Comparison of ENCODE assay signal across 16 cellular contexts in the genomic region with DNA sequence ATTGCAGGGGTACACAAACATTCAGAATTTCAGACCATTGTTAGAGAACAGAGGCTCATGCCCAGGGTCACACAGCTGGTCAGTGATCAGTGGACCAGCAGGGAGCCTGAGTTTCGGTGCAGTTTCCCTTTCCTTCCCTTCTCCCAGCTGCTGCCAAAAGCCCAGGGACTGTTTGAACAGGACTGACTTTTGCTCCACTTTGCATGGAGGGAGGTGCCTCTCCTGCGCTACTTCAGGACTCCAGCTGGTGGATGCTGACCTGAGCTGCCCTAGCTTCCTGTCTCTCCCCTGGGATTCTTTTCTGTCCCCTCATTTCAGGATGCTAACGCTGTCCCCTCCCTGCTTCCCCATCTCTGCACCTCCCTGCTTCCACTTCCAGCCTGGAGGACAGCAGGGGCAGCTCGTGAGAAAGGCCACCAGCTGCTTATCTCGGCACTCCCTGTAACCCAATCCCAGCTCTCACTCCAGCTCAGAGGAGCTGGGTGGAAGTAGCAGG. TPM values are rescaled to one million over a fixed set of nuclear protein-coding genes. Genes with fewer than 3 reads are reported as not detected.
DNase-seq lines count a peak whose midpoint lies in the region; ATAC-seq, FAIRE-seq and TF ChIP-seq lines count a peak whose summit lies in the region.
"Had no signal": no experiment of that assay in that cellular context is flagged by ENCODE, and none has a peak within 500 bp of the region (broad histone marks: within the 10 kb centered on the region; RNA-seq: fewer than 3 reads in every experiment).

No MANE protein-coding gene starts in this region.

- no peaks in the 10 kb centered on the region for H3K27me3 ChIP-seq in H7 (ENCODE audit: control insufficient read depth, insufficient read depth, low read length)
- peaks cover 8% of the 10 kb centered on the region for H3K27me3 ChIP-seq in left ventricle myocardium inferior (ENCODE audit: low read depth)
- no peaks in the 10 kb centered on the region for H3K27me3 ChIP-seq in pancreas

- intact Hi-C loops in left ventricle myocardium inferior (cut with micrococcal nuclease), result no loop called here
- intact Hi-C loops in pancreas (cut with DNase I), result no loop called here

- WGBS in pancreas, 2 donors, result 13 to 14% methylated on average over 5 of the region's 5 CpGs

- H3K4me3 ChIP-seq in H7 (ENCODE audit: insufficient read depth, low read depth, low read length) (no peak overlapping the region), left ventricle myocardium inferior (no peak overlapping the region), pancreas (no peak overlapping the region)
- H3K4me3 ChIP-seq: SJSA1 had no signal

- H3K27ac ChIP-seq in left ventricle myocardium inferior (replicated peaks) (peak overlapping the region; percentile 57), pancreas (no peak overlapping the region)
- H3K27ac ChIP-seq: KMS-11, SJSA1 had no signal

- FAIRE-seq in pancreas (lab: Jason Lieb, UNC), result no peak

- TF ChIP-seq CTCF in left ventricle myocardium inferior (IDR thresholded peaks at IDR 0.05; ENCODE audit: borderline replicate concordance), result no peak
- no peak for TF ChIP-seq CTCF in pancreas (IDR thresholded peaks at IDR 0.05)

- peak; percentile 67 for DNase-seq in H7
- peak; percentile 34 to 65 for DNase-seq in NCI-H524 (lab: John Stamatoyannopoulos, UW)
- peak; percentile 41 for DNase-seq in left ventricle myocardium inferior
- DNase-seq in pancreas, result peak in 3 of 6 donors; percentile 38 to 52 (median 43)
- no peak for DNase-seq in stimulated activated naive CD4-positive, alpha-beta T cell treated with Interleukin-2 at 50 U/mL for 16 hours (lab: John Stamatoyannopoulos, UW)
- no peak for DNase-seq in KBM-7
- no peak for DNase-seq in foreskin melanocyte
- DNase-seq: CD4-positive, alpha-beta memory T cell; NCI-H2081 treated with DMSO at 0.1 percent for 48 hours; stimulated activated CD4-positive, alpha-beta T cell treated with anti-CD3 and anti-CD28 coated beads, Interleukin-15, amount 100 ng/mL, for 24 hours had no signal

- in situ Hi-C loops in KBM-7 (cut with MboI; ENCODE audit: low pct_unique_long_range_greater_than_20kb, low sequenced_read_pairs), result no loop called here

- peaks cover 26% of the 10 kb centered on the region for H3K4me1 ChIP-seq in left ventricle myocardium inferior
- H3K4me1 ChIP-seq in pancreas, result no peaks in the 10 kb centered on the region

- no peaks in the 10 kb centered on the region for H3K36me3 ChIP-seq in H7 (replicated peaks; ENCODE audit: control insufficient read depth, insufficient read depth, low read length)
- H3K36me3 ChIP-seq in left ventricle myocardium inferior, result no peaks in the 10 kb centered on the region
- no peaks in the 10 kb centered on the region for H3K36me3 ChIP-seq in pancreas
- H3K36me3 ChIP-seq: SJSA1 had no signal

- ATAC-seq in pancreas (peak; percentile 90 to 95 (median 92)), HG03571 (IDR thresholded peaks at IDR 0.05; ENCODE audit: unreplicated experiment) (no peak)
- ATAC-seq: activated CD4-positive, CD25-positive, alpha-beta regulatory T cell treated with anti-CD3 and anti-CD28 coated beads, Interleukin-2, amount 50 U/mL, for 24 hours; activated T-helper 17 cell treated with anti-CD3 and anti-CD28 coated beads, Interleukin-2, amount 50 U/mL, for 72 hours had no signal

- H3K9me3 ChIP-seq in left ventricle myocardium inferior (replicated peaks) (no peaks in the 10 kb centered on the region), pancreas (no peaks in the 10 kb centered on the region)
- H3K9me3 ChIP-seq: SJSA1 had no signal

RNA-seq across cellular contexts. Expression of gene SH2D4B, which starts 14.5 kb away (rescaled TPM):
- total RNA-seq in H7 (2014; rRNA removed; shearing (Covaris generic)), result not detected in 2 replicates
- not detected for total RNA-seq in left ventricle myocardium inferior
- total RNA-seq in pancreas, result not detected
- under 1 TPM in 1 of 2 donors, not detected in 1; 0.02 TPM for polyA plus RNA-seq in pancreas
- total RNA-seq: epithelial cell of proximal tubule had no signal
- polyA plus RNA-seq: CD4-positive, alpha-beta memory T cell had no signal

Comparison
In these comparisons a context has a peak if more than half of its experiments do, and no peak if none do; other contexts are left out.
1. DNase-seq: peak in H7 (single experiment), NCI-H524 (2 of 2) and left ventricle myocardium inferior (single experiment); none in stimulated activated naive CD4-positive, alpha-beta T cell treated with Interleukin-2 at 50 U/mL for 16 hours (single experiment), KBM-7 (single experiment) and foreskin melanocyte (single experiment).